Comparison of ENCODE assay signal across 1 cellular context in the genomic region with DNA sequence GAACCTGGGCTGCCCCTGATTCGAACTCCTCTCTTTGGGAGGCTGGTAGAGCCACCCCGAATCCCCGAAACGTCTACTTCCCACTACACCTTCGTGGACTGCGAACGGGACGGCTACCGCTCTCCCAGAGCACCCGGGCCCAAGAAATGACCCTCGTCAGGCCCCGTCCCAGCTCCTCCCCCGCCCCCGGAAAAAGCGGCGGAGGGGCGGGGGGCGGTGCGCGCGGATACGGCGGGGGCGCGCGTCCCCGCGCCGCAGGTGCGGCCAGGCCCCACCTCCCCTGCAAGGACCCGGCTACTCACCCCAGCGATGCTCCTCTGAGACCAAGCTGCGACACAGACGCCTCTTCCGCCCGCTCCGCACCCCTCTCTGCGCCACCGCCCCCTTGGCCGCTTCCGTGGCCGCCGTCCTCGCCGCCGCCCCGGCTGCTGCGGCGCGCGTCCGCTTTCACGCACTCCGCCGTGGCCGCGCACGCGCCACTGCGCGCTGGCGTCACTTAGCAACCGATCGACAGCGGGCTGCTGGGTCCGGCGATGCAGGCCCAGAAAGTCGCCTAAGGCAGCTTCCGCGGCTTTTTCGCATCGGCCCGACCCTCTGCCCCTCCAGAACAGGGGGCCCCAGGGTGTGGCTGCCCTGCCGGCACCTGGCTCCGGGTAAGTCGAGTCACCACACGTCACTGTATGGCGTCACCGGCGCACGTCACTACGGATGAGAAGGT.
TF ChIP-seq lines count a peak whose summit lies in the region.

A gene (minus strand): TSS at position 432 of the 718 bp plus-strand sequence.

TF ChIP-seq in HepG2, 621 proteins besides CTCF, POLR2A, EP300 and RAD21 (continued from another document and continues in another):
- TF ChIP-seq, protein P1, sequence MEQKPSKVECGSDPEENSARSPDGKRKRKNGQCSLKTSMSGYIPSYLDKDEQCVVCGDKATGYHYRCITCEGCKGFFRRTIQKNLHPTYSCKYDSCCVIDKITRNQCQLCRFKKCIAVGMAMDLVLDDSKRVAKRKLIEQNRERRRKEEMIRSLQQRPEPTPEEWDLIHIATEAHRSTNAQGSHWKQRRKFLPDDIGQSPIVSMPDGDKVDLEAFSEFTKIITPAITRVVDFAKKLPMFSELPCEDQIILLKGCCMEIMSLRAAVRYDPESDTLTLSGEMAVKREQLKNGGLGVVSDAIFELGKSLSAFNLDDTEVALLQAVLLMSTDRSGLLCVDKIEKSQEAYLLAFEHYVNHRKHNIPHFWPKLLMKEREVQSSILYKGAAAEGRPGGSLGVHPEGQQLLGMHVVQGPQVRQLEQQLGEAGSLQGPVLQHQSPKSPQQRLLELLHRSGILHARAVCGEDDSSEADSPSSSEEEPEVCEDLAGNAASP (CRISPR knock-in tag; IDR thresholded peaks at IDR 0.05; ENCODE audit: borderline replicate concordance), result peak; percentile 10
- TF ChIP-seq ISX (CRISPR knock-in tag; conservative IDR thresholded peaks at IDR 0.05) (no peak), SMC3 (IDR thresholded peaks at IDR 0.05; ENCODE audit: low read length) (no peak), ZFP41 (CRISPR knock-in tag; IDR thresholded peaks at IDR 0.05; ENCODE audit: borderline replicate concordance) (no peak), PHF8 (CRISPR knock-in tag; IDR thresholded peaks at IDR 0.05) (peak; percentile 78), HOXA9 (CRISPR knock-in tag; IDR thresholded peaks at IDR 0.05; ENCODE audit: borderline replicate concordance) (no peak), GABPA (IDR thresholded peaks at IDR 0.05; ENCODE audit: low read depth, low read length) (peak; percentile 23; the same call in 1 of the 2 replicates), GABPA (CRISPR knock-in tag; IDR thresholded peaks at IDR 0.05; ENCODE audit: low read depth) (peak; percentile 51; the same call in 1 of the 2 replicates), ZNF33A (CRISPR knock-in tag; IDR thresholded peaks at IDR 0.05; ENCODE audit: borderline replicate concordance) (no peak), FOSL1 (CRISPR knock-in tag; IDR thresholded peaks at IDR 0.05; ENCODE audit: borderline replicate concordance) (no peak), ZKSCAN5 (CRISPR knock-in tag; IDR thresholded peaks at IDR 0.05) (no peak), U2AF1 (optimal IDR thresholded peaks at IDR 0.05; ENCODE audit: low read depth, low read length) (peak; percentile 49), CCDC6 (CRISPR knock-in tag; IDR thresholded peaks at IDR 0.05) (peak; percentile 86), ZNF263 (CRISPR knock-in tag; IDR thresholded peaks at IDR 0.05) (no peak), ZNF766 (CRISPR knock-in tag; IDR thresholded peaks at IDR 0.05; ENCODE audit: borderline replicate concordance) (peak; percentile 41), ARNT2 (CRISPR knock-in tag; IDR thresholded peaks at IDR 0.05; ENCODE audit: low read depth) (peak; percentile 64; the same call in 1 of the 2 replicates), PPARG (CRISPR knock-in tag; conservative IDR thresholded peaks at IDR 0.05) (no peak), ZFAT (CRISPR knock-in tag; conservative IDR thresholded peaks at IDR 0.05) (no peak), ZNF234 (CRISPR knock-in tag; conservative IDR thresholded peaks at IDR 0.05) (peak; percentile 64), TBX3 (IDR thresholded peaks at IDR 0.05; ENCODE audit: borderline replicate concordance) (no peak), TCF7L2 (IDR thresholded peaks at IDR 0.05; ENCODE audit: low read depth, low read length) (no peak), SMAD9 (CRISPR knock-in tag; IDR thresholded peaks at IDR 0.05) (no peak), ZNF777 (CRISPR knock-in tag; IDR thresholded peaks at IDR 0.05) (peak; percentile 57), AGO1 (IDR thresholded peaks at IDR 0.05; ENCODE audit: low read depth, low read length, poor library complexity, severe bottlenecking) (peak; percentile 32), ZNF20 (CRISPR knock-in tag; IDR thresholded peaks at IDR 0.05) (0 out of 2 replicates have a peak, but pooled peaks have one; percentile 23), ZNF331 (CRISPR knock-in tag; IDR thresholded peaks at IDR 0.05) (no peak), ZKSCAN1 (IDR thresholded peaks at IDR 0.05; ENCODE audit: low read length) (no peak), RARA (CRISPR knock-in tag; IDR thresholded peaks at IDR 0.05) (no peak)
- TF ChIP-seq, protein P2, sequence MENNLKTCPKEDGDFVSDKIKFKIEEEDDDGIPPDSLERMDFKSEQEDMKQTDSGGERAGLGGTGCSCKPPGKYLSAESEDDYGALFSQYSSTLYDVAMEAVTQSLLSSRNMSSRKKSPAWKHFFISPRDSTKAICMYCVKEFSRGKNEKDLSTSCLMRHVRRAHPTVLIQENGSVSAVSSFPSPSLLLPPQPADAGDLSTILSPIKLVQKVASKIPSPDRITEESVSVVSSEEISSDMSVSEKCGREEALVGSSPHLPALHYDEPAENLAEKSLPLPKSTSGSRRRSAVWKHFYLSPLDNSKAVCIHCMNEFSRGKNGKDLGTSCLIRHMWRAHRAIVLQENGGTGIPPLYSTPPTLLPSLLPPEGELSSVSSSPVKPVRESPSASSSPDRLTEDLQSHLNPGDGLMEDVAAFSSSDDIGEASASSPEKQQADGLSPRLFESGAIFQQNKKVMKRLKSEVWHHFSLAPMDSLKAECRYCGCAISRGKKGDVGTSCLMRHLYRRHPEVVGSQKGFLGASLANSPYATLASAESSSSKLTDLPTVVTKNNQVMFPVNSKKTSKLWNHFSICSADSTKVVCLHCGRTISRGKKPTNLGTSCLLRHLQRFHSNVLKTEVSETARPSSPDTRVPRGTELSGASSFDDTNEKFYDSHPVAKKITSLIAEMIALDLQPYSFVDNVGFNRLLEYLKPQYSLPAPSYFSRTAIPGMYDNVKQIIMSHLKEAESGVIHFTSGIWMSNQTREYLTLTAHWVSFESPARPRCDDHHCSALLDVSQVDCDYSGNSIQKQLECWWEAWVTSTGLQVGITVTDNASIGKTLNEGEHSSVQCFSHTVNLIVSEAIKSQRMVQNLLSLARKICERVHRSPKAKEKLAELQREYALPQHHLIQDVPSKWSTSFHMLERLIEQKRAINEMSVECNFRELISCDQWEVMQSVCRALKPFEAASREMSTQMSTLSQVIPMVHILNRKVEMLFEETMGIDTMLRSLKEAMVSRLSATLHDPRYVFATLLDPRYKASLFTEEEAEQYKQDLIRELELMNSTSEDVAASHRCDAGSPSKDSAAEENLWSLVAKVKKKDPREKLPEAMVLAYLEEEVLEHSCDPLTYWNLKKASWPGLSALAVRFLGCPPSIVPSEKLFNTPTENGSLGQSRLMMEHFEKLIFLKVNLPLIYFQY (CRISPR knock-in tag; IDR thresholded peaks at IDR 0.05; ENCODE audit: borderline replicate concordance), result 0 out of 2 replicates have a peak, but pooled peaks have one; percentile 15
- TF ChIP-seq, protein P3, sequence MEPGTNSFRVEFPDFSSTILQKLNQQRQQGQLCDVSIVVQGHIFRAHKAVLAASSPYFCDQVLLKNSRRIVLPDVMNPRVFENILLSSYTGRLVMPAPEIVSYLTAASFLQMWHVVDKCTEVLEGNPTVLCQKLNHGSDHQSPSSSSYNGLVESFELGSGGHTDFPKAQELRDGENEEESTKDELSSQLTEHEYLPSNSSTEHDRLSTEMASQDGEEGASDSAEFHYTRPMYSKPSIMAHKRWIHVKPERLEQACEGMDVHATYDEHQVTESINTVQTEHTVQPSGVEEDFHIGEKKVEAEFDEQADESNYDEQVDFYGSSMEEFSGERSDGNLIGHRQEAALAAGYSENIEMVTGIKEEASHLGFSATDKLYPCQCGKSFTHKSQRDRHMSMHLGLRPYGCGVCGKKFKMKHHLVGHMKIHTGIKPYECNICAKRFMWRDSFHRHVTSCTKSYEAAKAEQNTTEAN (CRISPR knock-in tag; conservative IDR thresholded peaks at IDR 0.05), result 0 out of 2 replicates have a peak, but pooled peaks have one; percentile 5
- TF ChIP-seq, protein P4, sequence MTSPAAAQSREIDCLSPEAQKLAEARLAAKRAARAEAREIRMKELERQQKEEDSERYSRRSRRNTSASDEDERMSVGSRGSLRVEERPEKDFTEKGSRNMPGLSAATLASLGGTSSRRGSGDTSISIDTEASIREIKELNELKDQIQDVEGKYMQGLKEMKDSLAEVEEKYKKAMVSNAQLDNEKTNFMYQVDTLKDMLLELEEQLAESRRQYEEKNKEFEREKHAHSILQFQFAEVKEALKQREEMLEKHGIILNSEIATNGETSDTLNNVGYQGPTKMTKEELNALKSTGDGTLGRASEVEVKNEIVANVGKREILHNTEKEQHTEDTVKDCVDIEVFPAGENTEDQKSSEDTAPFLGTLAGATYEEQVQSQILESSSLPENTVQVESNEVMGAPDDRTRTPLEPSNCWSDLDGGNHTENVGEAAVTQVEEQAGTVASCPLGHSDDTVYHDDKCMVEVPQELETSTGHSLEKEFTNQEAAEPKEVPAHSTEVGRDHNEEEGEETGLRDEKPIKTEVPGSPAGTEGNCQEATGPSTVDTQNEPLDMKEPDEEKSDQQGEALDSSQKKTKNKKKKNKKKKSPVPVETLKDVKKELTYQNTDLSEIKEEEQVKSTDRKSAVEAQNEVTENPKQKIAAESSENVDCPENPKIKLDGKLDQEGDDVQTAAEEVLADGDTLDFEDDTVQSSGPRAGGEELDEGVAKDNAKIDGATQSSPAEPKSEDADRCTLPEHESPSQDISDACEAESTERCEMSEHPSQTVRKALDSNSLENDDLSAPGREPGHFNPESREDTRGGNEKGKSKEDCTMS (CRISPR knock-in tag; conservative IDR thresholded peaks at IDR 0.05), result no peak
- TF ChIP-seq, protein P5, sequence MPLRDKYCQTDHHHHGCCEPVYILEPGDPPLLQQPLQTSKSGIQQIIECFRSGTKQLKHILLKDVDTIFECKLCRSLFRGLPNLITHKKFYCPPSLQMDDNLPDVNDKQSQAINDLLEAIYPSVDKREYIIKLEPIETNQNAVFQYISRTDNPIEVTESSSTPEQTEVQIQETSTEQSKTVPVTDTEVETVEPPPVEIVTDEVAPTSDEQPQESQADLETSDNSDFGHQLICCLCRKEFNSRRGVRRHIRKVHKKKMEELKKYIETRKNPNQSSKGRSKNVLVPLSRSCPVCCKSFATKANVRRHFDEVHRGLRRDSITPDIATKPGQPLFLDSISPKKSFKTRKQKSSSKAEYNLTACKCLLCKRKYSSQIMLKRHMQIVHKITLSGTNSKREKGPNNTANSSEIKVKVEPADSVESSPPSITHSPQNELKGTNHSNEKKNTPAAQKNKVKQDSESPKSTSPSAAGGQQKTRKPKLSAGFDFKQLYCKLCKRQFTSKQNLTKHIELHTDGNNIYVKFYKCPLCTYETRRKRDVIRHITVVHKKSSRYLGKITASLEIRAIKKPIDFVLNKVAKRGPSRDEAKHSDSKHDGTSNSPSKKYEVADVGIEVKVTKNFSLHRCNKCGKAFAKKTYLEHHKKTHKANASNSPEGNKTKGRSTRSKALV (CRISPR knock-in tag; IDR thresholded peaks at IDR 0.05), result 0 out of 2 replicates have a peak, but pooled peaks have one; percentile 17
- TF ChIP-seq, protein P6, sequence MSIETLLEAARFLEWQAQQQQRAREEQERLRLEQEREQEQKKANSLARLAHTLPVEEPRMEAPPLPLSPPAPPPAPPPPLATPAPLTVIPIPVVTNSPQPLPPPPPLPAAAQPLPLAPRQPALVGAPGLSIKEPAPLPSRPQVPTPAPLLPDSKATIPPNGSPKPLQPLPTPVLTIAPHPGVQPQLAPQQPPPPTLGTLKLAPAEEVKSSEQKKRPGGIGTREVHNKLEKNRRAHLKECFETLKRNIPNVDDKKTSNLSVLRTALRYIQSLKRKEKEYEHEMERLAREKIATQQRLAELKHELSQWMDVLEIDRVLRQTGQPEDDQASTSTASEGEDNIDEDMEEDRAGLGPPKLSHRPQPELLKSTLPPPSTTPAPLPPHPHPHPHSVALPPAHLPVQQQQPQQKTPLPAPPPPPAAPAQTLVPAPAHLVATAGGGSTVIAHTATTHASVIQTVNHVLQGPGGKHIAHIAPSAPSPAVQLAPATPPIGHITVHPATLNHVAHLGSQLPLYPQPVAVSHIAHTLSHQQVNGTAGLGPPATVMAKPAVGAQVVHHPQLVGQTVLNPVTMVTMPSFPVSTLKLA (IDR thresholded peaks at IDR 0.05), result no peak
- TF ChIP-seq, protein P7, sequence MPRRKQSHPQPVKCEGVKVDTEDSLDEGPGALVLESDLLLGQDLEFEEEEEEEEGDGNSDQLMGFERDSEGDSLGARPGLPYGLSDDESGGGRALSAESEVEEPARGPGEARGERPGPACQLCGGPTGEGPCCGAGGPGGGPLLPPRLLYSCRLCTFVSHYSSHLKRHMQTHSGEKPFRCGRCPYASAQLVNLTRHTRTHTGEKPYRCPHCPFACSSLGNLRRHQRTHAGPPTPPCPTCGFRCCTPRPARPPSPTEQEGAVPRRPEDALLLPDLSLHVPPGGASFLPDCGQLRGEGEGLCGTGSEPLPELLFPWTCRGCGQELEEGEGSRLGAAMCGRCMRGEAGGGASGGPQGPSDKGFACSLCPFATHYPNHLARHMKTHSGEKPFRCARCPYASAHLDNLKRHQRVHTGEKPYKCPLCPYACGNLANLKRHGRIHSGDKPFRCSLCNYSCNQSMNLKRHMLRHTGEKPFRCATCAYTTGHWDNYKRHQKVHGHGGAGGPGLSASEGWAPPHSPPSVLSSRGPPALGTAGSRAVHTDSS (CRISPR knock-in tag; conservative IDR thresholded peaks at IDR 0.05), result no peak; the same call in 1 of the 2 replicates
- TF ChIP-seq, protein P8, sequence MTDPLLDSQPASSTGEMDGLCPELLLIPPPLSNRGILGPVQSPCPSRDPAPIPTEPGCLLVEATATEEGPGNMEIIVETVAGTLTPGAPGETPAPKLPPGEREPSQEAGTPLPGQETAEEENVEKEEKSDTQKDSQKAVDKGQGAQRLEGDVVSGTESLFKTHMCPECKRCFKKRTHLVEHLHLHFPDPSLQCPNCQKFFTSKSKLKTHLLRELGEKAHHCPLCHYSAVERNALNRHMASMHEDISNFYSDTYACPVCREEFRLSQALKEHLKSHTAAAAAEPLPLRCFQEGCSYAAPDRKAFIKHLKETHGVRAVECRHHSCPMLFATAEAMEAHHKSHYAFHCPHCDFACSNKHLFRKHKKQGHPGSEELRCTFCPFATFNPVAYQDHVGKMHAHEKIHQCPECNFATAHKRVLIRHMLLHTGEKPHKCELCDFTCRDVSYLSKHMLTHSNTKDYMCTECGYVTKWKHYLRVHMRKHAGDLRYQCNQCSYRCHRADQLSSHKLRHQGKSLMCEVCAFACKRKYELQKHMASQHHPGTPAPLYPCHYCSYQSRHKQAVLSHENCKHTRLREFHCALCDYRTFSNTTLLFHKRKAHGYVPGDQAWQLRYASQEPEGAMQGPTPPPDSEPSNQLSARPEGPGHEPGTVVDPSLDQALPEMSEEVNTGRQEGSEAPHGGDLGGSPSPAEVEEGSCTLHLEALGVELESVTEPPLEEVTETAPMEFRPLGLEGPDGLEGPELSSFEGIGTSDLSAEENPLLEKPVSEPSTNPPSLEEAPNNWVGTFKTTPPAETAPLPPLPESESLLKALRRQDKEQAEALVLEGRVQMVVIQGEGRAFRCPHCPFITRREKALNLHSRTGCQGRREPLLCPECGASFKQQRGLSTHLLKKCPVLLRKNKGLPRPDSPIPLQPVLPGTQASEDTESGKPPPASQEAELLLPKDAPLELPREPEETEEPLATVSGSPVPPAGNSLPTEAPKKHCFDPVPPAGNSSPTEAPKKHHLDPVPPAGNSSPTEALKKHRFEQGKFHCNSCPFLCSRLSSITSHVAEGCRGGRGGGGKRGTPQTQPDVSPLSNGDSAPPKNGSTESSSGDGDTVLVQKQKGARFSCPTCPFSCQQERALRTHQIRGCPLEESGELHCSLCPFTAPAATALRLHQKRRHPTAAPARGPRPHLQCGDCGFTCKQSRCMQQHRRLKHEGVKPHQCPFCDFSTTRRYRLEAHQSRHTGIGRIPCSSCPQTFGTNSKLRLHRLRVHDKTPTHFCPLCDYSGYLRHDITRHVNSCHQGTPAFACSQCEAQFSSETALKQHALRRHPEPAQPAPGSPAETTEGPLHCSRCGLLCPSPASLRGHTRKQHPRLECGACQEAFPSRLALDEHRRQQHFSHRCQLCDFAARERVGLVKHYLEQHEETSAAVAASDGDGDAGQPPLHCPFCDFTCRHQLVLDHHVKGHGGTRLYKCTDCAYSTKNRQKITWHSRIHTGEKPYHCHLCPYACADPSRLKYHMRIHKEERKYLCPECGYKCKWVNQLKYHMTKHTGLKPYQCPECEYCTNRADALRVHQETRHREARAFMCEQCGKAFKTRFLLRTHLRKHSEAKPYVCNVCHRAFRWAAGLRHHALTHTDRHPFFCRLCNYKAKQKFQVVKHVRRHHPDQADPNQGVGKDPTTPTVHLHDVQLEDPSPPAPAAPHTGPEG (CRISPR knock-in tag; IDR thresholded peaks at IDR 0.05), result no peak
